10 cellular contexts compared by ENCODE assay signal in the genomic region with DNA sequence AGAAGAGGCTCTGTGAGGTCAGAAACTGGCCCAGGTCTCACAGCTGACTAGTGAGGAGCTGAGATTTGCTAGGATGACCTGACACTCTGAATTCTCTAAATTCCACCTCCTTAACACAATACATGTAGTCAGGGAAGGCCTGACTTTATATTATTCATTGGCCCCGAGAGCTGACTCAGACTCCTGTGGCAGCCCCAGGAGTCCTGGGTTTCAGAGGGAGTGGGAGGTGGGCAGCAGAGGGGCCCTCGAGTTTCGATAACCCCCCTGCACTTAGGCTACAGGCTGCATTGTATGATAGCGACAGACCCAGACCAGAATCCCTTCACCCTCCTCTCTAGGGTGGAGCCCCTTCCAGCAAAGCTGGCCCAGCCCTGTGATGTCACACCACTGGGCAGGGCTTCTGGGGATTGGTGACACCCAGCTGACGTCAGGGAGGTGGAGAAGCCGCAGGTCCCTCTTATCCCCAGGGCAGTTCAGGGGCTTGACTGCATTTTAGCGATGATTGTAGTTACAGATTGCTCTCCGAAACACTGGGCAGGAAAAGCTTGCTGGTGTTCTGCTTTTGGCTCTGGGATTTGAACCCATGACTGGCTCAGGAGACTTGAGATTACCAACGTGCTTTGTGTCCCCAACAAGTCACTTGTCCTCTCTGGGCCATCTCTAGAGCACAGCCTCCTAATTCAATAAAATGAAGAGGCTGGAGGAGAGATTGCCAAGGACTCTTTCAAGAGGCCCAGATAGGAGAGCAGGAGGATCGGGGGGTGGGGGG. TPM values are rescaled to one million over a fixed set of nuclear protein-coding genes. Genes with fewer than 3 reads are reported as not detected.
A peak's percentile ranks its signal among the peaks of the same experiment; 100 is the strongest.
DNase-seq lines count a peak whose midpoint lies in the region; ATAC-seq and TF ChIP-seq lines count a peak whose summit lies in the region.
"Had no signal": no experiment of that assay in that cellular context is flagged by ENCODE, and none has a peak within 500 bp of the region (broad histone marks: within the 10 kb centered on the region; RNA-seq: fewer than 3 reads in every experiment).

No MANE protein-coding gene starts in this region.

- POLR2A ChIA-PET in A673 (lab: Charles Lee; ENCODE audit: low non-redundant PET), result interaction anchor here (0.6 kb wide), 1 partner anchor 38 kb away, joined by 3 read pairs; no protein-coding TSS in a partner anchor

- H3K36me3 Mint-ChIP-seq in T-helper 17 cell (ENCODE audit: low read depth), result no peaks in the 10 kb centered on the region
- H3K36me3 Mint-ChIP-seq: activated naive CD4-positive, alpha-beta T cell treated with anti-CD3 and anti-CD28 coated beads, Interleukin-2, amount 50 U/mL, for 72 hours had no signal

- BruUV-seq in A673 (replicated peaks; lab: Mats Ljungman, UMichigan), result no TSS peak

- TF ChIP-seq POLR2A in uterus (IDR thresholded peaks at IDR 0.05), result no peak

- CTCF ChIA-PET in A673 (lab: Charles Lee), result no interaction called here

- intact Hi-C loops in A673 (cut with micrococcal nuclease; ENCODE audit: unreplicated experiment) (no loop called here), uterus (cut with DNase I; ENCODE audit: low total_unique reads) (no loop called here)

- 0 out of 2 replicates have a peak overlapping the region, but pooled peaks have one; percentile 3 for H3K9ac ChIP-seq in HUES48 (ENCODE audit: low read depth, low read length)

- H3K9me3 ChIP-seq in A673 (ENCODE audit: low read depth, low read length, poor library complexity, severe bottlenecking) (no peaks in the 10 kb centered on the region), HUES48 (ENCODE audit: control insufficient read depth, insufficient read depth, low read length) (no peaks in the 10 kb centered on the region), T-helper 17 cell (ENCODE audit: control insufficient read depth, low read length, poor library complexity, severe bottlenecking) (no peaks in the 10 kb centered on the region), uterus (no peaks in the 10 kb centered on the region)

- DNase-seq in A673 (ENCODE audit: low spot score) (peak; percentile 50), T-helper 17 cell (no peak), iPS DF 4.7 (ENCODE audit: extremely low read depth, low spot score) (peak; percentile 79), cerebellar nuclear complex (lab: John Stamatoyannopoulos, UW) (no peak), uterus (no peak)
- DNase-seq: DND-41 had no signal

- H3K36me3 ChIP-seq in A673 (ENCODE audit: insufficient read depth, low read length, poor library complexity, severe bottlenecking) (no peaks in the 10 kb centered on the region), HUES48 (ENCODE audit: control insufficient read depth, insufficient read depth, low read length) (no peaks in the 10 kb centered on the region), uterus (no peaks in the 10 kb centered on the region)

- TF ChIP-seq CTCF in A673 (conservative IDR thresholded peaks at IDR 0.05; ENCODE audit: low read depth, low read length) (no peak), uterus (IDR thresholded peaks at IDR 0.05) (no peak)

- no peak overlapping the region for H3K4me3 Mint-ChIP-seq in T-helper 17 cell

- H3K4me3 ChIP-seq in A673 (ENCODE audit: low read depth, low read length, poor library complexity, severe bottlenecking), result no peak overlapping the region
- no peak overlapping the region for H3K4me3 ChIP-seq in HUES48 (ENCODE audit: low read depth, low read length)
- no peak overlapping the region for H3K4me3 ChIP-seq in uterus

- peaks cover 21% of the 10 kb centered on the region for H3K27me3 Mint-ChIP-seq in T-helper 17 cell

- no peaks in the 10 kb centered on the region for H3K27me3 ChIP-seq in A673 (replicated peaks; ENCODE audit: insufficient read depth, low read depth, low read length, poor library complexity)
- H3K27me3 ChIP-seq in HUES48 (ENCODE audit: control insufficient read depth, insufficient read depth, low read length), result no peaks in the 10 kb centered on the region
- no peaks in the 10 kb centered on the region for H3K27me3 ChIP-seq in uterus

- ATAC-seq in T-helper 17 cell, result peak; percentile 63
- no peak for ATAC-seq in GM19463 (IDR thresholded peaks at IDR 0.05; ENCODE audit: unreplicated experiment)
- ATAC-seq in GM18909 (IDR thresholded peaks at IDR 0.05; ENCODE audit: poor library complexity, unreplicated experiment), result no peak

- H3K4me1 ChIP-seq in A673 (ENCODE audit: insufficient read depth, low read length, poor library complexity, severe bottlenecking), result peaks cover 8% of the 10 kb centered on the region
- peaks cover 38% of the 10 kb centered on the region for H3K4me1 ChIP-seq in HUES48 (ENCODE audit: control insufficient read depth, insufficient read depth, low read length)
- no peaks in the 10 kb centered on the region for H3K4me1 ChIP-seq in uterus

- H3K27ac Mint-ChIP-seq in T-helper 17 cell, result no peak overlapping the region
- H3K27ac Mint-ChIP-seq: activated naive CD4-positive, alpha-beta T cell treated with anti-CD3 and anti-CD28 coated beads, Interleukin-2, amount 50 U/mL, for 72 hours had no signal

- H3K27ac ChIP-seq in A673 (ENCODE audit: low read depth, low read length, poor library complexity, severe bottlenecking) (no peak overlapping the region), HUES48 (ENCODE audit: low read depth, low read length) (peak overlapping the region; percentile 68), uterus (no peak overlapping the region)

- peaks cover 5% of the 10 kb centered on the region for H3K4me1 Mint-ChIP-seq in T-helper 17 cell

RNA-seq across cellular contexts. Expression of a gene that starts 17.0 kb away (rescaled TPM):
- total RNA-seq in A673 (2021), result not detected in 2 replicates
- not detected for total RNA-seq in T-helper 17 cell
- under 1 TPM in 2 of 4 donors, not detected in 2; 0.09 to 0.21 TPM for total RNA-seq in uterus
- total RNA-seq: activated naive CD4-positive, alpha-beta T cell treated with anti-CD3 and anti-CD28 coated beads, Interleukin-2, amount 50 U/mL, for 72 hours had no signal

RNA-seq across cellular contexts. Expression of a gene that starts 38.8 kb away (rescaled TPM):
- total RNA-seq in A673 (2021) (41.9 and 48.3 TPM in 2 replicates), T-helper 17 cell (10 to 100 TPM; 71.9 to 76.4 TPM), uterus (10 to 100 TPM in 3 of 4 donors, 1 to 10 TPM in 1; 4.6 to 86.2 (median 18.7) TPM)

RNA-seq across cellular contexts. Expression of a gene that starts 54.6 kb away (rescaled TPM):
- 0.72 and 2.2 TPM in 2 replicates for total RNA-seq in A673 (2021)
- total RNA-seq in T-helper 17 cell, result 100 to 1,000 TPM in 1 of 2 donors, 10 to 100 TPM in 1; 97.5 to 101 TPM
- total RNA-seq in uterus, result 1 to 10 TPM in 2 of 4 donors, under 1 TPM in 1, not detected in 1; 0.79 to 8.5 (median 1.8) TPM

Comparison
In these comparisons a context has a peak if more than half of its experiments do, and no peak if none do; other contexts are left out.
1. DNase-seq: peak in A673 (single experiment) and iPS DF 4.7 (single experiment); none in T-helper 17 cell (0 of 3), cerebellar nuclear complex (0 of 2) and uterus (0 of 2).
2. RNA of a gene that starts 54.6 kb away (total RNA-seq): 97.5 to 101 TPM in T-helper 17 cell; 0.72 to 2.2 TPM in A673 and 0.79 to 8.5 TPM in uterus; every median in the first group is over 10 times any median in the second.